ENCODE assay signal across 23 cellular contexts in genomic region chr9:90071257-90071656, GRCh38.
"Had no signal": no experiment of that assay in that cellular context is flagged by ENCODE, and none has a peak within 500 bp of the region (broad histone marks: within the 10 kb centered on the region; RNA-seq: fewer than 3 reads in every experiment).

No MANE protein-coding gene starts in this region.

- H3K4me3 Mint-ChIP-seq: nephron; stimulated activated memory B cell treated with anti-CD40 and anti-IgM and Interleukin-4, amounts not matched to agents 10 μg/mL and 1 μg/mL and 100 μg/mL, for 72 hours; stimulated activated naive CD8-positive, alpha-beta T cell treated with anti-CD3 and anti-CD28 coated beads, Interleukin-15, Interleukin-2, amounts not matched to agents 100 ng/mL and 50 ng/mL, for 24 hours had no signal

- H3K36me3 ChIP-seq: gastroesophageal sphincter, left ventricle myocardium inferior, spleen, tibial artery, upper lobe of left lung had no signal

- H3K4me3 ChIP-seq: dorsolateral prefrontal cortex, gastroesophageal sphincter, left ventricle myocardium inferior, lung, psoas muscle, spleen, tibial artery, upper lobe of left lung had no signal

- H3K27ac ChIP-seq: dorsolateral prefrontal cortex, gastroesophageal sphincter, left ventricle myocardium inferior, parathyroid adenoma, psoas muscle, spleen, tibial artery, upper lobe of left lung had no signal

- H3K4me1 ChIP-seq: left ventricle myocardium inferior, psoas muscle, spleen, tibial artery, upper lobe of left lung had no signal

- DNase-seq: cortex of kidney; dorsolateral prefrontal cortex; effector CD8-positive, alpha-beta T cell; foreskin fibroblast; glutamatergic neuron; islet precursor cell; left ventricle myocardium inferior; mesendoderm; naive B cell; psoas muscle; retina; spleen; stimulated activated CD4-positive, alpha-beta T cell treated with anti-CD3 and anti-CD28 coated beads, Interleukin-15, amount 100 ng/mL, for 24 hours; stimulated activated CD4-positive, alpha-beta T cell treated with anti-CD3 and anti-CD28 coated beads, Interleukin-1b, Interleukin-23, amount 100 ng/mL, for 48 hours; stimulated activated CD4-positive, alpha-beta T cell treated with anti-CD3 and anti-CD28 coated beads, Interleukin-4, amount 100 ng/mL, for 24 hours; tibial artery; upper lobe of left lung had no signal

- H3K36me3 Mint-ChIP-seq: naive B cell; stimulated activated memory B cell treated with anti-CD40 and anti-IgM and Interleukin-4, amounts not matched to agents 10 μg/mL and 1 μg/mL and 100 μg/mL, for 72 hours had no signal

- H3K27me3 ChIP-seq: gastroesophageal sphincter, upper lobe of left lung had no signal

- H3K27ac Mint-ChIP-seq: nephron; stimulated activated memory B cell treated with anti-CD40 and anti-IgM and Interleukin-4, amounts not matched to agents 10 μg/mL and 1 μg/mL and 100 μg/mL, for 72 hours; stimulated activated naive CD8-positive, alpha-beta T cell treated with anti-CD3 and anti-CD28 coated beads, Interleukin-15, Interleukin-2, amounts not matched to agents 100 ng/mL and 50 ng/mL, for 24 hours had no signal

- H3K4me1 Mint-ChIP-seq: nephron; stimulated activated memory B cell treated with anti-CD40 and anti-IgM and Interleukin-4, amounts not matched to agents 10 μg/mL and 1 μg/mL and 100 μg/mL, for 72 hours had no signal

- H3K9me3 ChIP-seq: gastroesophageal sphincter, left ventricle myocardium inferior, psoas muscle, spleen, tibial artery, upper lobe of left lung had no signal

- H3K9me3 Mint-ChIP-seq: naive B cell; nephron; stimulated activated memory B cell treated with anti-CD40 and anti-IgM and Interleukin-4, amounts not matched to agents 10 μg/mL and 1 μg/mL and 100 μg/mL, for 72 hours; stimulated activated naive CD8-positive, alpha-beta T cell treated with anti-CD3 and anti-CD28 coated beads, Interleukin-15, Interleukin-2, amounts not matched to agents 100 ng/mL and 50 ng/mL, for 24 hours had no signal
